Comparison of ENCODE assay signal across 27 cellular contexts in genomic region chr5:133885566-133885965, GRCh38.
"Had no signal": no experiment of that assay in that cellular context is flagged by ENCODE, and none has a peak within 500 bp of the region (broad histone marks: within the 10 kb centered on the region; RNA-seq: fewer than 3 reads in every experiment).

No MANE protein-coding gene starts in this region.

- DNase-seq: activated CD4-positive, alpha-beta T cell treated with anti-CD3 and anti-CD28 coated beads, Interleukin-2, amount 50 U/mL, for 1 hour; activated CD8-positive, alpha-beta memory T cell treated with anti-CD3 and anti-CD28 coated beads, Interleukin-2, amount 10 ng/mL, durations not matched to agents 7 days and 5 days; activated CD8-positive, alpha-beta T cell treated with anti-CD3 and anti-CD28 coated beads, Interleukin-2, amount 10 ng/mL, durations not matched to agents 7 days and 5 days; activated naive CD4-positive, alpha-beta T cell; activated T-cell treated with anti-CD3 and anti-CD28 coated beads, Interleukin-2, amount 50 U/mL, for 48 hours; anterior cingulate cortex; colonic mucosa; effector memory CD8-positive, alpha-beta T cell; erythroblast; gastrocnemius medialis; glutamatergic neuron; islet precursor cell; left cardiac atrium; left ventricle myocardium superior; naive thymus-derived CD4-positive, alpha-beta T cell; right lobe of liver; stimulated activated CD4-positive, alpha-beta T cell treated with anti-CD3 and anti-CD28 coated beads, Interleukin-1b, Interleukin-23, amount 100 ng/mL, for 48 hours; stimulated activated CD4-positive, alpha-beta T cell treated with anti-CD3 and anti-CD28 coated beads, Interleukin-4, amount 100 ng/mL, for 4 hours; stimulated activated CD8-positive, alpha-beta memory T cell treated with anti-CD3 and anti-CD28 coated beads, Interleukin-4, amount 100 ng/mL, for 48 hours; stimulated activated naive CD4-positive, alpha-beta T cell had no signal

- H3K4me1 ChIP-seq: colonic mucosa, gastrocnemius medialis, right lobe of liver had no signal

- H3K27me3 ChIP-seq: colonic mucosa, gastrocnemius medialis, right lobe of liver, tibial nerve had no signal

- H3K27ac Mint-ChIP-seq: activated CD8-positive, alpha-beta memory T cell treated with anti-CD3 and anti-CD28 coated beads, Interleukin-2, amount 10 ng/mL, durations not matched to agents 7 days and 5 days; activated CD8-positive, alpha-beta T cell treated with anti-CD3 and anti-CD28 coated beads, Interleukin-2, amount 10 ng/mL, durations not matched to agents 7 days and 5 days; activated naive CD8-positive, alpha-beta T cell; activated T-helper 2 cell treated with anti-CD3 and anti-CD28 coated beads, Interferon-gamma antibody, Interleukin-2, Interleukin-4, amounts not matched to agents 10 μg/mL and 5 μg/mL and 100 μg/mL, durations not matched to agents 14 hours and 24 hours and 36 hours; effector memory CD8-positive, alpha-beta T cell; naive thymus-derived CD4-positive, alpha-beta T cell; WTC11 had no signal

- H3K9me3 Mint-ChIP-seq: activated T-helper 2 cell treated with anti-CD3 and anti-CD28 coated beads, Interferon-gamma antibody, Interleukin-2, Interleukin-4, amounts not matched to agents 10 μg/mL and 5 μg/mL and 100 μg/mL, durations not matched to agents 14 hours and 24 hours and 36 hours; central memory CD8-positive, alpha-beta T cell; effector memory CD8-positive, alpha-beta T cell had no signal

- H3K36me3 Mint-ChIP-seq: activated CD8-positive, alpha-beta memory T cell treated with anti-CD3 and anti-CD28 coated beads, Interleukin-2, amount 10 ng/mL, durations not matched to agents 7 days and 5 days; naive thymus-derived CD4-positive, alpha-beta T cell; WTC11 had no signal

- H3K4me3 ChIP-seq: colonic mucosa, gastrocnemius medialis, right lobe of liver, skin epidermis, tibial nerve had no signal

- FAIRE-seq: bronchial epithelial cell had no signal

- H3K27me3 Mint-ChIP-seq: activated CD8-positive, alpha-beta memory T cell treated with anti-CD3 and anti-CD28 coated beads, Interleukin-2, amount 10 ng/mL, durations not matched to agents 7 days and 5 days had no signal

- H3K27ac ChIP-seq: colonic mucosa, gastrocnemius medialis, right lobe of liver, skin epidermis, tibial nerve had no signal

- H3K9me3 ChIP-seq: colonic mucosa, gastrocnemius medialis, right lobe of liver, tibial nerve had no signal

- H3K4me3 Mint-ChIP-seq: activated CD8-positive, alpha-beta memory T cell treated with anti-CD3 and anti-CD28 coated beads, Interleukin-2, amount 10 ng/mL, durations not matched to agents 7 days and 5 days; activated CD8-positive, alpha-beta T cell treated with anti-CD3 and anti-CD28 coated beads, Interleukin-2, amount 10 ng/mL, durations not matched to agents 7 days and 5 days; activated naive CD8-positive, alpha-beta T cell; central memory CD8-positive, alpha-beta T cell; effector memory CD8-positive, alpha-beta T cell; naive thymus-derived CD4-positive, alpha-beta T cell; WTC11 had no signal

- H3K4me1 Mint-ChIP-seq: activated CD8-positive, alpha-beta memory T cell treated with anti-CD3 and anti-CD28 coated beads, Interleukin-2, amount 10 ng/mL, durations not matched to agents 7 days and 5 days; central memory CD8-positive, alpha-beta T cell; naive thymus-derived CD4-positive, alpha-beta T cell had no signal

- ATAC-seq: activated CD8-positive, alpha-beta memory T cell treated with anti-CD3 and anti-CD28 coated beads, Interleukin-2, amount 10 ng/mL, durations not matched to agents 7 days and 5 days; activated CD8-positive, alpha-beta T cell treated with anti-CD3 and anti-CD28 coated beads, Interleukin-2, amount 10 ng/mL, durations not matched to agents 7 days and 5 days; effector memory CD8-positive, alpha-beta T cell; gastrocnemius medialis; left cardiac atrium; left ventricle myocardium superior; naive thymus-derived CD4-positive, alpha-beta T cell; right lobe of liver; WTC11 had no signal

- H3K36me3 ChIP-seq: colonic mucosa, gastrocnemius medialis, right lobe of liver, tibial nerve had no signal
